Comparison of ENCODE assay signal across 1 cellular context in the genomic region with DNA sequence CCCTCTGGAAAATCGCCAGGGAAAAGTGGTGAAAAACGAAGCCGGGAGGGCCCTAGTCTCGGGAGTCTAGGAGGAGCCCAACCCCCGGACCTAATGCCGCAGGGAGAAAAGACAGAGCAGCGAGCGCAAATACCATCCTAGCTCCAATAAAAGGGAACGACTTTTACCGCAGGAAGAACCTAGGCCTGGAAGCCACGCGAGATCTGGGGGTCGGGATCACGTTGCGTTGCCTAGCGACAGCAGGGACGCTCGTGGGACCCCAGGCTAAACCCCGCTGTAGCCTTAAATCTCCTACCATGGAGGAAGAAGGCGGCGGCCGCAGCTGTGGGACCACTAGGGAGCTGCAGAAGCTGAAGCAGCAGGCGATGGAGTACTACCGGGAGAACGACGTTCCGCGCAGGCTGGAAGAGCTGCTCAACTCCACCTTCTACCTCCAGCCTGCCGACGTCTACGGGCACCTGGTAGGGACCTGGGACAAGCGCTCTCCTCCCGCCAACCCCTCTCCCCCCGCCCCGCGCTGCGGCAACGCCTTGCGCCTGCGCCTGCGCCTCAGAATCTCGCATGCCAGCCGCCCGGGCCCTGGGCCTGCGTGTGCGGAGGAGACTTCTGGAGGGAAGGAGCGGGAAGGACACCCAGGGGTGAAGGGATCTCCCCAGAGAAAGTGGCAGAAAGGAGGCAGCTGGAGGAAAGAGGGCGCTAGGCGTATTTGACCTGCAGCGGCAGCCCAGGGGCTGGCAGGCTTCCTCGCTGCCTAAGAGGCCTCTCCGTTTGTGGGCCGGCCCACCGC.
A peak's percentile ranks its signal among the peaks of the same experiment; 100 is the strongest.
TF ChIP-seq lines count a peak whose summit lies in the region.

Gene ENO4, plus strand, starts transcription at position 229 of the 787 bp plus-strand sequence. Its CDS starts 68 bp downstream, at position 297.

TF ChIP-seq in GM12878, 131 proteins besides CTCF, POLR2A, EP300 and RAD21 (continued from another document and continues in another):
- TF ChIP-seq, protein P1, sequence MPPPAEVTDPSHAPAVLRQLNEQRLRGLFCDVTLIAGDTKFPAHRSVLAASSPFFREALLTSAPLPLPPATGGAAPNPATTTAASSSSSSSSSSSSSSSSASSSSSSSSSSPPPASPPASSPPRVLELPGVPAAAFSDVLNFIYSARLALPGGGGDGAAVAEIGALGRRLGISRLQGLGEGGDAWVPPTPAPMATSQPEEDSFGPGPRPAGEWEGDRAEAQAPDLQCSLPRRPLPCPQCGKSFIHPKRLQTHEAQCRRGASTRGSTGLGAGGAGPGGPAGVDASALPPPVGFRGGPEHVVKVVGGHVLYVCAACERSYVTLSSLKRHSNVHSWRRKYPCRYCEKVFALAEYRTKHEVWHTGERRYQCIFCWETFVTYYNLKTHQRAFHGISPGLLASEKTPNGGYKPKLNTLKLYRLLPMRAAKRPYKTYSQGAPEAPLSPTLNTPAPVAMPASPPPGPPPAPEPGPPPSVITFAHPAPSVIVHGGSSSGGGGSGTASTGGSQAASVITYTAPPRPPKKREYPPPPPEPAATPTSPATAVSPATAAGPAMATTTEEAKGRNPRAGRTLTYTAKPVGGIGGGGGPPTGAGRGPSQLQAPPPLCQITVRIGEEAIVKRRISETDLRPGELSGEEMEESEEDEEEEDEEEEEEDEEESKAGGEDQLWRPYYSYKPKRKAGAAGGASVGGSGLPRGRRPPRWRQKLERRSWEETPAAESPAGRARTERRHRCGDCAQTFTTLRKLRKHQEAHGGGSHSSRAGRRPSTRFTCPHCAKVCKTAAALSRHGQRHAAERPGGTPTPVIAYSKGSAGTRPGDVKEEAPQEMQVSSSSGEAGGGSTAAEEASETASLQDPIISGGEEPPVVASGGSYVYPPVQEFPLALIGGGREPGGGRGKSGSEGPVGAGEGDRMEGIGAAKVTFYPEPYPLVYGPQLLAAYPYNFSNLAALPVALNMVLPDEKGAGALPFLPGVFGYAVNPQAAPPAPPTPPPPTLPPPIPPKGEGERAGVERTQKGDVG (CRISPR knock-in tag; IDR thresholded peaks at IDR 0.05): no peak
- TF ChIP-seq IKZF2 (IDR thresholded peaks at IDR 0.05) (peak in 1 of 2 experiments; percentile 58; a peak in 2 of 4 replicates), DPF2 (IDR thresholded peaks at IDR 0.05) (no peak), BMI1 (IDR thresholded peaks at IDR 0.05; ENCODE audit: borderline replicate concordance) (peak; percentile 92), ZSCAN29 (IDR thresholded peaks at IDR 0.05) (no peak), HDGF (IDR thresholded peaks at IDR 0.05) (no peak), ZNF274 (IDR thresholded peaks at IDR 0.05; ENCODE audit: insufficient read depth, insufficient read length) (no peak), SMAD5 (IDR thresholded peaks at IDR 0.05; ENCODE audit: low read depth) (no peak), TAF1 (IDR thresholded peaks at IDR 0.05; ENCODE audit: borderline replicate concordance, low read depth, low read length) (0 out of 2 replicates have a peak, but pooled peaks have one; percentile 7), TCF3 (IDR thresholded peaks at IDR 0.05; ENCODE audit: borderline replicate concordance, insufficient read depth, low read depth, low read length) (no peak), FOXM1 (IDR thresholded peaks at IDR 0.05; ENCODE audit: low read depth, low read length) (no peak), GATAD2B (conservative IDR thresholded peaks at IDR 0.05; ENCODE audit: low read depth) (no peak), EZH2 (IDR thresholded peaks at IDR 0.05; ENCODE audit: borderline replicate concordance, control insufficient read depth, low read depth, low read length) (no peak), HCFC1 (IDR thresholded peaks at IDR 0.05; ENCODE audit: low read length) (no peak), NBN (IDR thresholded peaks at IDR 0.05) (no peak), STAT1 (conservative IDR thresholded peaks at IDR 0.05) (no peak), NRF1 (conservative IDR thresholded peaks at IDR 0.05; ENCODE audit: low read depth, low read length) (peak; percentile 36; the same call in 1 of the 2 replicates), BHLHE40 (IDR thresholded peaks at IDR 0.05; ENCODE audit: borderline replicate concordance in 1 of 2, low read depth in 2 of 2, low read length in 1 of 2) (no peak; a peak in 1 of 4 replicates), SIX5 (IDR thresholded peaks at IDR 0.05; ENCODE audit: low read depth, low read length, severe bottlenecking) (no peak), NFIC (IDR thresholded peaks at IDR 0.05; ENCODE audit: low read depth, low read length) (no peak), SIN3A (IDR thresholded peaks at IDR 0.05; ENCODE audit: low read depth, low read length) (peak; percentile 76), ZNF622 (IDR thresholded peaks at IDR 0.05) (no peak), HDAC6 (IDR thresholded peaks at IDR 0.05; ENCODE audit: unreplicated experiment) (no peak), SREBF2 (IDR thresholded peaks at IDR 0.05; ENCODE audit: low read length) (no peak), IRF3 (IDR thresholded peaks at IDR 0.05) (no peak), GABPA (IDR thresholded peaks at IDR 0.05; ENCODE audit: low read depth) (no peak), POU2F2 (IDR thresholded peaks at IDR 0.05; ENCODE audit: borderline replicate concordance, low read depth, low read length) (no peak), IKZF1 (conservative IDR thresholded peaks at IDR 0.05) (peak; percentile 51; the same call in 1 of the 2 replicates), NR2F1 (conservative IDR thresholded peaks at IDR 0.05) (no peak), MEF2A (IDR thresholded peaks at IDR 0.05; ENCODE audit: insufficient read depth, low read depth, low read length) (no peak), SPI1 (IDR thresholded peaks at IDR 0.05; ENCODE audit: borderline replicate concordance, insufficient read depth, low read depth, low read length) (no peak), BCLAF1 (IDR thresholded peaks at IDR 0.05) (no peak), BRCA1 (IDR thresholded peaks at IDR 0.05; ENCODE audit: low read depth, low read length) (peak; percentile 72), TCF12 (IDR thresholded peaks at IDR 0.05; ENCODE audit: low read depth, low read length) (no peak), USF2 (IDR thresholded peaks at IDR 0.05; ENCODE audit: borderline replicate concordance, low read depth, low read length) (no peak), RUNX3 (IDR thresholded peaks at IDR 0.05; ENCODE audit: low read length) (peak; percentile 54)
- TF ChIP-seq, protein P2, sequence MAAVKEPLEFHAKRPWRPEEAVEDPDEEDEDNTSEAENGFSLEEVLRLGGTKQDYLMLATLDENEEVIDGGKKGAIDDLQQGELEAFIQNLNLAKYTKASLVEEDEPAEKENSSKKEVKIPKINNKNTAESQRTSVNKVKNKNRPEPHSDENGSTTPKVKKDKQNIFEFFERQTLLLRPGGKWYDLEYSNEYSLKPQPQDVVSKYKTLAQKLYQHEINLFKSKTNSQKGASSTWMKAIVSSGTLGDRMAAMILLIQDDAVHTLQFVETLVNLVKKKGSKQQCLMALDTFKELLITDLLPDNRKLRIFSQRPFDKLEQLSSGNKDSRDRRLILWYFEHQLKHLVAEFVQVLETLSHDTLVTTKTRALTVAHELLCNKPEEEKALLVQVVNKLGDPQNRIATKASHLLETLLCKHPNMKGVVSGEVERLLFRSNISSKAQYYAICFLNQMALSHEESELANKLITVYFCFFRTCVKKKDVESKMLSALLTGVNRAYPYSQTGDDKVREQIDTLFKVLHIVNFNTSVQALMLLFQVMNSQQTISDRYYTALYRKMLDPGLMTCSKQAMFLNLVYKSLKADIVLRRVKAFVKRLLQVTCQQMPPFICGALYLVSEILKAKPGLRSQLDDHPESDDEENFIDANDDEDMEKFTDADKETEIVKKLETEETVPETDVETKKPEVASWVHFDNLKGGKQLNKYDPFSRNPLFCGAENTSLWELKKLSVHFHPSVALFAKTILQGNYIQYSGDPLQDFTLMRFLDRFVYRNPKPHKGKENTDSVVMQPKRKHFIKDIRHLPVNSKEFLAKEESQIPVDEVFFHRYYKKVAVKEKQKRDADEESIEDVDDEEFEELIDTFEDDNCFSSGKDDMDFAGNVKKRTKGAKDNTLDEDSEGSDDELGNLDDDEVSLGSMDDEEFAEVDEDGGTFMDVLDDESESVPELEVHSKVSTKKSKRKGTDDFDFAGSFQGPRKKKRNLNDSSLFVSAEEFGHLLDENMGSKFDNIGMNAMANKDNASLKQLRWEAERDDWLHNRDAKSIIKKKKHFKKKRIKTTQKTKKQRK (IDR thresholded peaks at IDR 0.05; ENCODE audit: low read depth, low read length): no peak
- TF ChIP-seq, protein P3, sequence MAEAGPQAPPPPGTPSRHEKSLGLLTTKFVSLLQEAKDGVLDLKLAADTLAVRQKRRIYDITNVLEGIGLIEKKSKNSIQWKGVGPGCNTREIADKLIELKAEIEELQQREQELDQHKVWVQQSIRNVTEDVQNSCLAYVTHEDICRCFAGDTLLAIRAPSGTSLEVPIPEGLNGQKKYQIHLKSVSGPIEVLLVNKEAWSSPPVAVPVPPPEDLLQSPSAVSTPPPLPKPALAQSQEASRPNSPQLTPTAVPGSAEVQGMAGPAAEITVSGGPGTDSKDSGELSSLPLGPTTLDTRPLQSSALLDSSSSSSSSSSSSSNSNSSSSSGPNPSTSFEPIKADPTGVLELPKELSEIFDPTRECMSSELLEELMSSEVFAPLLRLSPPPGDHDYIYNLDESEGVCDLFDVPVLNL (IDR thresholded peaks at IDR 0.05; ENCODE audit: low read depth, low read length): no peak
- TF ChIP-seq, protein P4, sequence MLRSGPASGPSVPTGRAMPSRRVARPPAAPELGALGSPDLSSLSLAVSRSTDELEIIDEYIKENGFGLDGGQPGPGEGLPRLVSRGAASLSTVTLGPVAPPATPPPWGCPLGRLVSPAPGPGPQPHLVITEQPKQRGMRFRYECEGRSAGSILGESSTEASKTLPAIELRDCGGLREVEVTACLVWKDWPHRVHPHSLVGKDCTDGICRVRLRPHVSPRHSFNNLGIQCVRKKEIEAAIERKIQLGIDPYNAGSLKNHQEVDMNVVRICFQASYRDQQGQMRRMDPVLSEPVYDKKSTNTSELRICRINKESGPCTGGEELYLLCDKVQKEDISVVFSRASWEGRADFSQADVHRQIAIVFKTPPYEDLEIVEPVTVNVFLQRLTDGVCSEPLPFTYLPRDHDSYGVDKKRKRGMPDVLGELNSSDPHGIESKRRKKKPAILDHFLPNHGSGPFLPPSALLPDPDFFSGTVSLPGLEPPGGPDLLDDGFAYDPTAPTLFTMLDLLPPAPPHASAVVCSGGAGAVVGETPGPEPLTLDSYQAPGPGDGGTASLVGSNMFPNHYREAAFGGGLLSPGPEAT (IDR thresholded peaks at IDR 0.05; ENCODE audit: low read depth): 0 out of 2 replicates have a peak, but pooled peaks have one; percentile 28
- TF ChIP-seq, protein P5, sequence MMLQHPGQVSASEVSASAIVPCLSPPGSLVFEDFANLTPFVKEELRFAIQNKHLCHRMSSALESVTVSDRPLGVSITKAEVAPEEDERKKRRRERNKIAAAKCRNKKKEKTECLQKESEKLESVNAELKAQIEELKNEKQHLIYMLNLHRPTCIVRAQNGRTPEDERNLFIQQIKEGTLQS (IDR thresholded peaks at IDR 0.05; ENCODE audit: borderline replicate concordance, extremely low read depth, low read depth, low read length): no peak
- TF ChIP-seq, protein P6, sequence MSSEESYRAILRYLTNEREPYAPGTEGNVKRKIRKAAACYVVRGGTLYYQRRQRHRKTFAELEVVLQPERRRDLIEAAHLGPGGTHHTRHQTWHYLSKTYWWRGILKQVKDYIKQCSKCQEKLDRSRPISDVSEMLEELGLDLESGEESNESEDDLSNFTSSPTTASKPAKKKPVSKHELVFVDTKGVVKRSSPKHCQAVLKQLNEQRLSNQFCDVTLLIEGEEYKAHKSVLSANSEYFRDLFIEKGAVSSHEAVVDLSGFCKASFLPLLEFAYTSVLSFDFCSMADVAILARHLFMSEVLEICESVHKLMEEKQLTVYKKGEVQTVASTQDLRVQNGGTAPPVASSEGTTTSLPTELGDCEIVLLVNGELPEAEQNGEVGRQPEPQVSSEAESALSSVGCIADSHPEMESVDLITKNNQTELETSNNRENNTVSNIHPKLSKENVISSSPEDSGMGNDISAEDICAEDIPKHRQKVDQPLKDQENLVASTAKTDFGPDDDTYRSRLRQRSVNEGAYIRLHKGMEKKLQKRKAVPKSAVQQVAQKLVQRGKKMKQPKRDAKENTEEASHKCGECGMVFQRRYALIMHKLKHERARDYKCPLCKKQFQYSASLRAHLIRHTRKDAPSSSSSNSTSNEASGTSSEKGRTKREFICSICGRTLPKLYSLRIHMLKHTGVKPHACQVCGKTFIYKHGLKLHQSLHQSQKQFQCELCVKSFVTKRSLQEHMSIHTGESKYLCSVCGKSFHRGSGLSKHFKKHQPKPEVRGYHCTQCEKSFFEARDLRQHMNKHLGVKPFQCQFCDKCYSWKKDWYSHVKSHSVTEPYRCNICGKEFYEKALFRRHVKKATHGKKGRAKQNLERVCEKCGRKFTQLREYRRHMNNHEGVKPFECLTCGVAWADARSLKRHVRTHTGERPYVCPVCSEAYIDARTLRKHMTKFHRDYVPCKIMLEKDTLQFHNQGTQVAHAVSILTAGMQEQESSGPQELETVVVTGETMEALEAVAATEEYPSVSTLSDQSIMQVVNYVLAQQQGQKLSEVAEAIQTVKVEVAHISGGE (CRISPR knock-in tag; IDR thresholded peaks at IDR 0.05): no peak
